Comparison of ENCODE assay signal across 1 cellular context in genomic region chr15:51798281-51798680, GRCh38.
TF ChIP-seq lines count a peak whose summit lies in the region.

No MANE protein-coding gene starts in this region.

TF ChIP-seq in SK-N-SH treated with all-trans-retinoic acid at 6 μM for 48 hours, 23 proteins besides CTCF, POLR2A, EP300 and RAD21 (continued from another document):
- TF ChIP-seq CSRNP3 (CRISPR knock-in tag; IDR thresholded peaks at IDR 0.05) (no peak), POU6F1 (CRISPR knock-in tag; IDR thresholded peaks at IDR 0.05; ENCODE audit: borderline replicate concordance, low read depth) (no peak), BACH2 (CRISPR knock-in tag; IDR thresholded peaks at IDR 0.05; ENCODE audit: borderline replicate concordance) (no peak), OSR1 (CRISPR knock-in tag; IDR thresholded peaks at IDR 0.05) (no peak), ZNF565 (CRISPR knock-in tag; conservative IDR thresholded peaks at IDR 0.05; ENCODE audit: low read depth) (no peak)
